Comparison of ENCODE assay signal across 25 cellular contexts in the genomic region with DNA sequence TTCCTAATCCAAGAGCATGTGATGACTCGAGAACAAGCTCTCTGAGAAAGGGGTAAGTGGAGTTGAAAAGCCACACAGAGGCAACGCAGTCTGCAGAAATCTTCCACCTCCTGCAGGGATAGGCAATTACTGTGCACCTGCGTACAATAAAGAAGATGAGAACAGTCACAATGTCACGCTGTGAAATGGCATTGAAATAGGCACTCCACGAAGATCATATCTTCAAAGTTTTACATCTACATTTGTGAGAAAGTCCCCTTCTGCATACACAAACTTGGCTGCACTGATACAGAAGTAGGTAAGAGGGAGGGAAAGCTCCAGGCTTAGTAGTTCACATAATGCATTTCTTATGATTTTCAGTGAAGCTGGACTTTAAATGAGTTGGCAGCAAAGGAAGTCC. TPM values are rescaled to one million over a fixed set of nuclear protein-coding genes. Genes with fewer than 3 reads are reported as not detected.
DNase-seq lines count a peak whose midpoint lies in the region; ATAC-seq and TF ChIP-seq lines count a peak whose summit lies in the region.
"Had no signal": no experiment of that assay in that cellular context is flagged by ENCODE, and none has a peak within 500 bp of the region (broad histone marks: within the 10 kb centered on the region; RNA-seq: fewer than 3 reads in every experiment).

No MANE protein-coding gene starts in this region.

- no peak overlapping the region for H2AFZ ChIP-seq in neural progenitor cell (replicated peaks)

- H4K20me1 ChIP-seq in neural progenitor cell (ENCODE audit: low read depth), result no peaks in the 10 kb centered on the region

- no peak overlapping the region for H3K4me3 ChIP-seq in neural progenitor cell
- H3K4me3 ChIP-seq: gastroesophageal sphincter, left ventricle myocardium inferior, ovary, SK-N-MC had no signal

- H3K4me1 ChIP-seq in neural progenitor cell, result peaks cover 8% of the 10 kb centered on the region
- H3K4me1 ChIP-seq: gastroesophageal sphincter, left ventricle myocardium inferior had no signal

- peaks cover 2% of the 10 kb centered on the region for H3K9me3 Mint-ChIP-seq in neural progenitor cell
- H3K9me3 Mint-ChIP-seq: stimulated activated effector memory CD8-positive, alpha-beta T cell treated with anti-CD3 and anti-CD28 coated beads, Interleukin-12 subunit alpha, Interleukin-12 subunit beta, amount 100 ng/mL, for 72 hours had no signal

- no peak overlapping the region for H3K9ac ChIP-seq in neural progenitor cell

- H3K27ac ChIP-seq in neural progenitor cell, result no peak overlapping the region
- H3K27ac ChIP-seq: gastroesophageal sphincter, left ventricle myocardium inferior, ovary, SK-N-MC, VCaP had no signal

- H3K4me1 Mint-ChIP-seq in neural progenitor cell, result peaks cover 11% of the 10 kb centered on the region
- H3K4me1 Mint-ChIP-seq: B cell, mesothelial cell of epicardium had no signal

- no peaks in the 10 kb centered on the region for H3K36me3 Mint-ChIP-seq in neural progenitor cell

- no peaks in the 10 kb centered on the region for H3K79me2 ChIP-seq in neural progenitor cell (ENCODE audit: low read depth)

- H3K4me3 Mint-ChIP-seq in neural progenitor cell, result no peak overlapping the region
- H3K4me3 Mint-ChIP-seq: activated CD4-positive, alpha-beta T cell treated with anti-CD3 and anti-CD28 coated beads, Interleukin-2, amount 10 ng/mL, durations not matched to agents 7 days and 5 days; activated T-cell treated with anti-CD3 and anti-CD28 coated beads, Interleukin-2, amount 50 U/mL, for 72 hours; B cell; dendritic cell treated with granulocyte-macrophage colony-stimulating factor and Interleukin-4, amounts not matched to agents 40 ng/mL and 50 ng/mL, for 4 days; immature natural killer cell; mesothelial cell of epicardium; natural killer cell; stimulated activated effector memory CD8-positive, alpha-beta T cell treated with anti-CD3 and anti-CD28 coated beads, Interleukin-12 subunit alpha, Interleukin-12 subunit beta, amount 100 ng/mL, for 72 hours had no signal

- H3K4me2 ChIP-seq in neural progenitor cell, result no peak overlapping the region

- no peaks in the 10 kb centered on the region for H3K27me3 ChIP-seq in neural progenitor cell
- H3K27me3 ChIP-seq: gastroesophageal sphincter, ovary had no signal

- peaks cover 2% of the 10 kb centered on the region for H3K9me3 ChIP-seq in neural progenitor cell (ENCODE audit: low read depth)
- H3K9me3 ChIP-seq: gastroesophageal sphincter, left ventricle myocardium inferior had no signal

- no peaks in the 10 kb centered on the region for H3F3A ChIP-seq in neural progenitor cell (ENCODE audit: low read depth)

- TF ChIP-seq CTCF in neural progenitor cell (IDR thresholded peaks at IDR 0.05), result no peak

- ATAC-seq in GM18498 (IDR thresholded peaks at IDR 0.05; ENCODE audit: unreplicated experiment), result no peak
- ATAC-seq: activated T-cell treated with anti-CD3 and anti-CD28 coated beads, Interleukin-2, amount 50 U/mL, for 72 hours; gastroesophageal sphincter; natural killer cell; stimulated activated effector memory CD8-positive, alpha-beta T cell treated with anti-CD3 and anti-CD28 coated beads, Interleukin-12 subunit alpha, Interleukin-12 subunit beta, amount 100 ng/mL, for 72 hours had no signal

- no peak overlapping the region for H3K27ac Mint-ChIP-seq in neural progenitor cell
- H3K27ac Mint-ChIP-seq: activated CD4-positive, alpha-beta T cell treated with anti-CD3 and anti-CD28 coated beads, Interleukin-2, amount 10 ng/mL, durations not matched to agents 7 days and 5 days; activated T-cell treated with anti-CD3 and anti-CD28 coated beads, Interleukin-2, amount 50 U/mL, for 72 hours; B cell; dendritic cell treated with granulocyte-macrophage colony-stimulating factor and Interleukin-4, amounts not matched to agents 40 ng/mL and 50 ng/mL, for 4 days; immature natural killer cell; mesothelial cell of epicardium; stimulated activated effector memory CD8-positive, alpha-beta T cell treated with anti-CD3 and anti-CD28 coated beads, Interleukin-12 subunit alpha, Interleukin-12 subunit beta, amount 100 ng/mL, for 72 hours had no signal

- peak; percentile 9 to 62 for DNase-seq in NCI-H2081 (lab: John Stamatoyannopoulos, UW)
- DNase-seq in NCI-H2081 treated with DMSO at 0.1 percent for 48 hours (lab: John Stamatoyannopoulos, UW), result no peak
- peak; percentile 9 for DNase-seq in NCI-H128 (lab: John Stamatoyannopoulos, UW; ENCODE audit: unreplicated experiment)
- DNase-seq in NCI-H510A treated with DMSO at 0.1 percent for 48 hours (lab: John Stamatoyannopoulos, UW), result peak; percentile 30
- DNase-seq in neural progenitor cell (ENCODE audit: low spot score), result peak; percentile 31
- DNase-seq in central memory CD4-positive, alpha-beta T cell, result no peak
- DNase-seq in activated T-cell treated with anti-CD3 and anti-CD28 coated beads, Interleukin-2, amount 50 U/mL, for 48 hours, result no peak
- DNase-seq: activated CD4-positive, alpha-beta T cell treated with anti-CD3 and anti-CD28 coated beads, Interleukin-2, amount 10 ng/mL, durations not matched to agents 7 days and 5 days; activated naive CD4-positive, alpha-beta T cell treated with Interleukin-2 at 50 U/mL for 16 hours; activated T-cell treated with anti-CD3 and anti-CD28 coated beads, Interleukin-2, amount 50 U/mL, for 72 hours; anterior cingulate cortex; hippocampal formation; immature natural killer cell; left ventricle myocardium inferior; natural killer cell; NCI-H524; ovary had no signal

- no peaks in the 10 kb centered on the region for H3K36me3 ChIP-seq in neural progenitor cell
- H3K36me3 ChIP-seq: ovary had no signal

- no peaks in the 10 kb centered on the region for H3K27me3 Mint-ChIP-seq in neural progenitor cell (ENCODE audit: insufficient read depth, low read depth)
- H3K27me3 Mint-ChIP-seq: activated CD4-positive, alpha-beta T cell treated with anti-CD3 and anti-CD28 coated beads, Interleukin-2, amount 10 ng/mL, durations not matched to agents 7 days and 5 days; B cell; dendritic cell treated with granulocyte-macrophage colony-stimulating factor and Interleukin-4, amounts not matched to agents 40 ng/mL and 50 ng/mL, for 4 days had no signal

RNA-seq across cellular contexts. Expression of gene DDX60L, which starts 27.1 kb away (rescaled TPM):
- 0.77 and 1.3 TPM in 2 replicates for total RNA-seq in neural progenitor cell (ENCODE audit: low replicate concordance)

RNA-seq across cellular contexts. Expression of gene PALLD, which starts 43.7 kb away (rescaled TPM):
- total RNA-seq in neural progenitor cell (ENCODE audit: low replicate concordance), result 64.8 and 85.7 TPM in 2 replicates

Comparison
In these comparisons a context has a peak if more than half of its experiments do, and no peak if none do; other contexts are left out.
1. DNase-seq: peak in NCI-H2081 (2 of 2), NCI-H128 (single experiment), NCI-H510A treated with DMSO at 0.1 percent for 48 hours (single experiment) and neural progenitor cell (single experiment); none in NCI-H2081 treated with DMSO at 0.1 percent for 48 hours (single experiment), central memory CD4-positive, alpha-beta T cell (single experiment) and activated T-cell treated with anti-CD3 and anti-CD28 coated beads, Interleukin-2, amount 50 U/mL, for 48 hours (0 of 2).